ENCODE assay signal across 12 cellular contexts in the genomic region with DNA sequence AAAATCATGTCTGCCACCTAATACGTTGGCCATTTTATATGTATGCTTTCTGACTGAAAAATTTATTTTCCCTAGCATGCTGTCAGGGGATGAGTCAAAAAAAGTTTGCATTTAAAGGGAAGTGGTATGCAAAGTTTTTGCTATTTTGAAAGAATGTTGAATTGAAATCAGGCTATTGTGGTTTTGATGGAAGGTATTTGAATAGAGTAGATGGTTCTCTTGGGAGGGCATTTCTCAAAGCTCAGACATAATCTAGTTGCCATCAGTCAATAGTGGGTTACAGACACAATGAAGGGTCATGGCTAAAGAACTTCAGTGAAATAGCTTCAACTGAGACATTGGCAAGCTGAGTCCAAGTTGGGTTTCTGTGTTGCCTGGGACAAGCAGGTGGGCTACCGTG.
DNase-seq lines count a peak whose midpoint lies in the region; ATAC-seq and TF ChIP-seq lines count a peak whose summit lies in the region.
"Had no signal": no experiment of that assay in that cellular context is flagged by ENCODE, and none has a peak within 500 bp of the region (broad histone marks: within the 10 kb centered on the region; RNA-seq: fewer than 3 reads in every experiment).

No MANE protein-coding gene starts in this region.

- in situ Hi-C loops in GM13976 (cut with MboI; ENCODE audit: low sequenced_read_pairs, unreplicated experiment) = loop anchor here (25.0 kb wide), 1 partner anchor 730 kb away; no protein-coding TSS in a partner anchor

- H3K14ac ChIP-seq in trophoblast cell (ENCODE audit: low read length) = no peak overlapping the region

- H4K12ac ChIP-seq in trophoblast cell (ENCODE audit: low read depth, low read length) = no peak overlapping the region

- H3K23ac ChIP-seq in trophoblast cell (ENCODE audit: low read length) = no peak overlapping the region

- H3F3A ChIP-seq in OCI-LY1 (ENCODE audit: insufficient read depth, low read length) = no peaks in the 10 kb centered on the region

- H4K20me1 ChIP-seq in OCI-LY1 (ENCODE audit: insufficient read depth, low read length) = no peaks in the 10 kb centered on the region

- H3K4me1 Mint-ChIP-seq in effector memory CD8-positive, alpha-beta T cell (ENCODE audit: low read depth in 2 of 2) = no peaks in the 10 kb centered on the region

- H3K4ac ChIP-seq in trophoblast cell (ENCODE audit: low read depth, low read length) = no peak overlapping the region

- H3K27me3 ChIP-seq in OCI-LY1 (ENCODE audit: insufficient read depth, low read length) = no peaks in the 10 kb centered on the region
- no peaks in the 10 kb centered on the region for H3K27me3 ChIP-seq in trophoblast cell (ENCODE audit: insufficient read depth, low read length)
- no peaks in the 10 kb centered on the region for H3K27me3 ChIP-seq in heart left ventricle

- TF ChIP-seq CTCF in GM13976 (IDR thresholded peaks at IDR 0.05; ENCODE audit: borderline replicate concordance, control extremely low read depth, extremely low read depth, insufficient read depth, missing control alignments) = no peak
- TF ChIP-seq CTCF in OCI-LY1 (IDR thresholded peaks at IDR 0.05; ENCODE audit: low read length) = no peak
- no peak for TF ChIP-seq CTCF in heart left ventricle (IDR thresholded peaks at IDR 0.05)

- peaks cover 19% of the 10 kb centered on the region; the same call in 1 of the 2 replicates for H3K36me3 ChIP-seq in OCI-LY1 (ENCODE audit: insufficient read depth, low read length)
- H3K36me3 ChIP-seq in trophoblast cell (ENCODE audit: control insufficient read depth in 1 of 2, insufficient read depth in 2 of 2, low read length in 2 of 2) = no peaks in the 10 kb centered on the region
- H3K36me3 ChIP-seq in heart left ventricle = peaks cover 0 to 31% (median 16%) of the 10 kb centered on the region in 9 donors

- no peaks in the 10 kb centered on the region for H3K79me1 ChIP-seq in trophoblast cell (ENCODE audit: low read length)

- no peak overlapping the region for H2BK5ac ChIP-seq in trophoblast cell (ENCODE audit: low read depth, low read length, poor library complexity)

- H2BK120ac ChIP-seq in trophoblast cell (ENCODE audit: insufficient read depth, low read length, poor library complexity) = no peak overlapping the region

- WGBS in trophoblast cell (ENCODE audit: extremely low coverage, insufficient coverage, insufficient read length) = no CpG with 5 or more reads among the region's 2 CpGs
- 93 to 95% (median 94%) methylated on average over 2 of the region's 2 CpGs for WGBS in heart left ventricle, 4 donors

- H3K4me1 ChIP-seq in OCI-LY1 (ENCODE audit: insufficient read depth, low read length, severe bottlenecking) = peaks cover 29% of the 10 kb centered on the region
- H3K4me1 ChIP-seq in trophoblast cell (ENCODE audit: control insufficient read depth in 1 of 2, insufficient read depth in 2 of 2, low read length in 2 of 2) = no peaks in the 10 kb centered on the region
- H3K4me1 ChIP-seq in heart left ventricle = no peaks in the 10 kb centered on the region

- H2AK5ac ChIP-seq in trophoblast cell (ENCODE audit: low read length) = no peak overlapping the region

- H2AFZ ChIP-seq in OCI-LY1 (ENCODE audit: low read length) (no peak overlapping the region), trophoblast cell (ENCODE audit: insufficient read depth, low read length, poor library complexity) (no peak overlapping the region)

- peak overlapping the region; percentile 26 for H3K4me3 ChIP-seq in OCI-LY1 (ENCODE audit: low read depth, low read length, poor library complexity, severe bottlenecking)
- no peak overlapping the region for H3K4me3 ChIP-seq in trophoblast cell (ENCODE audit: low read depth, low read length)
- no peak overlapping the region for H3K4me3 ChIP-seq in heart left ventricle

- no peaks in the 10 kb centered on the region for H3K9me3 Mint-ChIP-seq in effector memory CD8-positive, alpha-beta T cell
- H3K9me3 Mint-ChIP-seq: activated CD4-positive, alpha-beta memory T cell treated with anti-CD3 and anti-CD28 coated beads for 36 hours had no signal

- H4K8ac ChIP-seq in trophoblast cell (ENCODE audit: low read depth, low read length) = no peak overlapping the region

- peak; percentile 47 for DNase-seq in GM13976 (ENCODE audit: low spot score)
- no peak for DNase-seq in trophoblast cell
- no peak for DNase-seq in SHP77 treated with DMSO at 0.1 percent for 48 hours (lab: John Stamatoyannopoulos, UW)
- no peak for DNase-seq in effector memory CD8-positive, alpha-beta T cell
- no peak for DNase-seq in heart left ventricle
- DNase-seq: activated CD4-positive, alpha-beta memory T cell treated with anti-CD3 and anti-CD28 coated beads for 36 hours; SHP77 had no signal

- H3K4me2 ChIP-seq in OCI-LY1 (ENCODE audit: low read length) = peak overlapping the region; percentile 33
- H3K4me2 ChIP-seq in trophoblast cell (ENCODE audit: low read length) = no peak overlapping the region

- H4K91ac ChIP-seq in trophoblast cell (ENCODE audit: low read depth, low read length) = no peak overlapping the region

- H3K9ac ChIP-seq in OCI-LY1 (ENCODE audit: low read length) = no peak overlapping the region; the same call in 1 of the 2 replicates
- H3K9ac ChIP-seq in trophoblast cell (ENCODE audit: low read length) = no peak overlapping the region

- H3K27ac Mint-ChIP-seq in effector memory CD8-positive, alpha-beta T cell = peak overlapping the region in 1 of 2 donors; percentile 42
- H3K27ac Mint-ChIP-seq: activated CD4-positive, alpha-beta memory T cell treated with anti-CD3 and anti-CD28 coated beads for 36 hours had no signal

- H3K18ac ChIP-seq in trophoblast cell (ENCODE audit: low read length) = no peak overlapping the region

- H3K79me2 ChIP-seq in OCI-LY1 (ENCODE audit: insufficient read depth, low read length) (no peaks in the 10 kb centered on the region), trophoblast cell (ENCODE audit: control insufficient read depth, insufficient read depth, low read length, poor library complexity) (no peaks in the 10 kb centered on the region)

- H3K9me2 ChIP-seq in OCI-LY1 (ENCODE audit: low read depth, low read length) = no peaks in the 10 kb centered on the region

- H3K36me3 Mint-ChIP-seq in effector memory CD8-positive, alpha-beta T cell (ENCODE audit: insufficient read depth) = peaks cover 36% of the 10 kb centered on the region

- H3K4me3 Mint-ChIP-seq in effector memory CD8-positive, alpha-beta T cell = no peak overlapping the region
- H3K4me3 Mint-ChIP-seq: activated CD4-positive, alpha-beta memory T cell treated with anti-CD3 and anti-CD28 coated beads for 36 hours had no signal

- H2BK12ac ChIP-seq in trophoblast cell (ENCODE audit: low read length) = no peak overlapping the region

- H3K27ac ChIP-seq in OCI-LY1 (ENCODE audit: low read depth, low read length, poor library complexity, severe bottlenecking) (peak overlapping the region; percentile 72), trophoblast cell (ENCODE audit: low read depth, low read length) (no peak overlapping the region), heart left ventricle (no peak overlapping the region)

- ATAC-seq in GM19467 (IDR thresholded peaks at IDR 0.05; ENCODE audit: unreplicated experiment) (peak; percentile 91), HG03025 (IDR thresholded peaks at IDR 0.05; ENCODE audit: low FRiP score, unreplicated experiment) (peak; percentile 95), heart left ventricle (no peak)
- ATAC-seq in effector memory CD8-positive, alpha-beta T cell (replicated peaks) = no peak
- ATAC-seq: HCT116, left lobe of liver had no signal

- H3K9me3 ChIP-seq in OCI-LY1 (ENCODE audit: low read length) (no peaks in the 10 kb centered on the region), trophoblast cell (ENCODE audit: insufficient read depth, low read depth, low read length) (no peaks in the 10 kb centered on the region), heart left ventricle (no peaks in the 10 kb centered on the region)

- H3K27me3 Mint-ChIP-seq in effector memory CD8-positive, alpha-beta T cell = no peaks in the 10 kb centered on the region
- H3K27me3 Mint-ChIP-seq: activated CD4-positive, alpha-beta memory T cell treated with anti-CD3 and anti-CD28 coated beads for 36 hours had no signal

- TF ChIP-seq POLR2A in heart left ventricle (IDR thresholded peaks at IDR 0.05) = no peak

- intact Hi-C loops in heart left ventricle (cut with DNase I) = loop anchor here in 2 of 10 donors (10.0 kb wide), 2 partner anchors 92 to 102 kb away; a partner anchor contains a TSS

Comparison
In these comparisons a context has a peak if more than half of its experiments do, and no peak if none do; other contexts are left out.
1. ATAC-seq: peak in GM19467 (single experiment) and HG03025 (single experiment); none in effector memory CD8-positive, alpha-beta T cell (single experiment) and heart left ventricle (0 of 4).